ENCODE assay signal across 24 cellular contexts in genomic region chr3:18609184-18609583, GRCh38.
"Had no signal": no experiment of that assay in that cellular context is flagged by ENCODE, and none has a peak within 500 bp of the region (broad histone marks: within the 10 kb centered on the region; RNA-seq: fewer than 3 reads in every experiment).

No MANE protein-coding gene starts in this region.

- H3K27ac Mint-ChIP-seq: nephron progenitor cell; stimulated activated memory B cell treated with anti-CD40 and anti-IgM and Interleukin-4, amounts not matched to agents 10 μg/mL and 1 μg/mL and 100 μg/mL, for 72 hours had no signal

- H3K4me1 ChIP-seq: esophagus muscularis mucosa, foreskin keratinocyte, gastroesophageal sphincter, heart left ventricle, prostate gland, spleen, tibial nerve, upper lobe of left lung, uterus had no signal

- H3K36me3 Mint-ChIP-seq: stimulated activated memory B cell treated with anti-CD40 and anti-IgM and Interleukin-4, amounts not matched to agents 10 μg/mL and 1 μg/mL and 100 μg/mL, for 72 hours had no signal

- H3K9me3 ChIP-seq: esophagus muscularis mucosa, prostate gland, thoracic aorta, upper lobe of left lung, uterus had no signal

- DNase-seq: effector CD8-positive, alpha-beta T cell; foreskin keratinocyte; heart left ventricle; kidney; mesenchymal stem cell; midbrain; naive thymus-derived CD8-positive, alpha-beta T cell; nephron progenitor cell; nucleus accumbens; spleen; stimulated activated CD4-positive, alpha-beta T cell treated with anti-CD3 and anti-CD28 coated beads, Interleukin-4, amount 100 ng/mL, for 4 hours; stimulated activated naive CD8-positive, alpha-beta T cell treated with anti-CD3 and anti-CD28 coated beads, Interleukin-15, Interleukin-2, amounts not matched to agents 100 U/mL and 50 U/mL, for 24 hours; upper lobe of left lung; uterus had no signal

- H3K27me3 ChIP-seq: esophagus muscularis mucosa, foreskin keratinocyte, gastroesophageal sphincter, heart left ventricle, hepatocyte, spleen, tibial nerve, upper lobe of left lung, uterus had no signal

- H3K4me3 Mint-ChIP-seq: naive thymus-derived CD8-positive, alpha-beta T cell; nephron progenitor cell; stimulated activated memory B cell treated with anti-CD40 and anti-IgM and Interleukin-4, amounts not matched to agents 10 μg/mL and 1 μg/mL and 100 μg/mL, for 72 hours had no signal

- H3K4me1 Mint-ChIP-seq: nephron progenitor cell; stimulated activated memory B cell treated with anti-CD40 and anti-IgM and Interleukin-4, amounts not matched to agents 10 μg/mL and 1 μg/mL and 100 μg/mL, for 72 hours had no signal

- H3K36me3 ChIP-seq: esophagus muscularis mucosa, gastroesophageal sphincter, heart left ventricle, prostate gland, spleen, thoracic aorta, tibial nerve, upper lobe of left lung, uterus had no signal

- H3K4me3 ChIP-seq: esophagus muscularis mucosa, gastroesophageal sphincter, heart left ventricle, hepatocyte, prostate gland, skin epidermis, spleen, thoracic aorta, tibial nerve, upper lobe of left lung, uterus had no signal

- H3K27ac ChIP-seq: esophagus muscularis mucosa, foreskin keratinocyte, gastroesophageal sphincter, hepatocyte, prostate gland, skin epidermis, spleen, thoracic aorta, tibial nerve, upper lobe of left lung, uterus had no signal

- ATAC-seq: foreskin keratinocyte; gastroesophageal sphincter; left lobe of liver; naive thymus-derived CD8-positive, alpha-beta T cell; right cardiac atrium; stimulated activated memory B cell treated with anti-CD40 and anti-IgM and Interleukin-4, amounts not matched to agents 10 μg/mL and 1 μg/mL and 100 μg/mL, for 72 hours; stimulated activated naive CD8-positive, alpha-beta T cell treated with anti-CD3 and anti-CD28 coated beads, Interleukin-15, Interleukin-2, amounts not matched to agents 100 U/mL and 50 U/mL, for 24 hours had no signal

- H3K27me3 Mint-ChIP-seq: naive thymus-derived CD8-positive, alpha-beta T cell; stimulated activated memory B cell treated with anti-CD40 and anti-IgM and Interleukin-4, amounts not matched to agents 10 μg/mL and 1 μg/mL and 100 μg/mL, for 72 hours had no signal
